8 cellular contexts compared by ENCODE assay signal in the genomic region with DNA sequence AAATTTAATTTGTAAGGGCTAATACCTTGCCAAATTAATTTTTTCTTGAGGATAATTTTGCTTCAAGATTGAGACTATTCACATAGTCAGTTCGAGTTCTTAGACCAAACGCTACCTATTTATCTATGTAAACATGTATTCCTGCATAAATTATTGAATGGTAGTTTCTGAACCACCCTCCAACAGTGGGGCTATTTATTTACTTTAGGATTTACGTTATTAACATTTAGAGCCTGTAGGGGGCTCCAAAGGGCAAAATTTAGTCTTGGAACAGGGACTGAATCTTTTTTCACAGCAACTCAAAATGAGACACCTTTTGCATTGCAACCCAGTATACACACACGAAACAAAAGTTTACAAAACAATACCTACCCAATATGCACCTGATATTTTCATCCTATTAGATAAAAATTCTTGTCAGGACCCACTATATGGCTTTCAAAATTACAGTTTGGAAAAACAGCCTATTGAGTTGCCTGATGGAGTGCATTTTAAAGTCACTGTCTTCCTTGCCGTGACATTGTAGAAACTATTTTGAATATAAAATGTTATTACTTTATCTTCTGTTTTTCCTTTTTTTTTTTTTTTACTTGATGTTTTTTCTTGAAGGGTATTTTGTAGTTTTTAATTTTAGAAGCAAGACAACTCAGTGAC. TPM values are rescaled to one million over a fixed set of nuclear protein-coding genes. Genes with fewer than 3 reads are reported as not detected.
A peak's percentile ranks its signal among the peaks of the same experiment; 100 is the strongest.
DNase-seq lines count a peak whose midpoint lies in the region; ATAC-seq and TF ChIP-seq lines count a peak whose summit lies in the region.

No MANE protein-coding gene starts in this region.

- H3K27ac ChIP-seq in body of pancreas, result no peak overlapping the region

- TF ChIP-seq CTCF in body of pancreas (IDR thresholded peaks at IDR 0.05), result peak; percentile 25 to 58 (median 51)

- H3K4me3 ChIP-seq in body of pancreas, result no peak overlapping the region

- H3K9me3 ChIP-seq in body of pancreas, result no peaks in the 10 kb centered on the region

- no peak for TF ChIP-seq POLR2A in body of pancreas (IDR thresholded peaks at IDR 0.05)

- no peaks in the 10 kb centered on the region for H3K4me1 ChIP-seq in body of pancreas

- intact Hi-C loops in body of pancreas (cut with DNase I), result loop anchor here (5.0 kb wide), 1 partner anchor 136 kb away; no protein-coding TSS in a partner anchor

- WGBS in body of pancreas, 2 donors, result 21 to 26% methylated on average over 5 of the region's 5 CpGs

- H3K36me3 ChIP-seq in body of pancreas (replicated peaks in 1 of 2; ENCODE audit: insufficient read depth in 1 of 2, low read depth in 2 of 2), result no peaks in the 10 kb centered on the region

- ATAC-seq in GM18907 (IDR thresholded peaks at IDR 0.05; ENCODE audit: unreplicated experiment) (peak; percentile 85), HG03108 (IDR thresholded peaks at IDR 0.05; ENCODE audit: unreplicated experiment) (peak; percentile 66), body of pancreas (peak; percentile 35)

- H3K27me3 ChIP-seq in body of pancreas, result no peaks in the 10 kb centered on the region

- DNase-seq in DMS153 (lab: John Stamatoyannopoulos, UW) (peak; percentile 13), NCI-H526 (lab: John Stamatoyannopoulos, UW) (peak; percentile 65 to 75), body of pancreas (peak in 1 of 4 donors; percentile 22), kidney glomerular epithelial cell (lab: John Stamatoyannopoulos, UW) (peak; percentile 68), ecto neural progenitor cell (ENCODE audit: low spot score) (no peak)
- DNase-seq in stimulated activated CD4-positive, alpha-beta T cell treated with anti-CD3 and anti-CD28 coated beads, Interleukin-12 subunit alpha, Interleukin-12 subunit beta, amount 100 ng/mL, for 4 hours, result no peak

RNA-seq across cellular contexts. Expression of gene POU4F3, which starts 47.1 kb away (rescaled TPM):
- total RNA-seq in body of pancreas, result under 1 TPM in 1 of 2 donors, not detected in 1; 0.52 TPM

Comparison
In these comparisons a context has a peak if more than half of its experiments do, and no peak if none do; other contexts are left out.
1. DNase-seq: peak in DMS153 (single experiment), NCI-H526 (2 of 2) and kidney glomerular epithelial cell (single experiment); none in ecto neural progenitor cell (single experiment) and stimulated activated CD4-positive, alpha-beta T cell treated with anti-CD3 and anti-CD28 coated beads, Interleukin-12 subunit alpha, Interleukin-12 subunit beta, amount 100 ng/mL, for 4 hours (single experiment).
2. ATAC-seq: peak in every context shown above with its lines; median percentile 85 in GM18907; 66 in HG03108; 35 in body of pancreas.